Comparison of ENCODE assay signal across 1 cellular context in the genomic region with DNA sequence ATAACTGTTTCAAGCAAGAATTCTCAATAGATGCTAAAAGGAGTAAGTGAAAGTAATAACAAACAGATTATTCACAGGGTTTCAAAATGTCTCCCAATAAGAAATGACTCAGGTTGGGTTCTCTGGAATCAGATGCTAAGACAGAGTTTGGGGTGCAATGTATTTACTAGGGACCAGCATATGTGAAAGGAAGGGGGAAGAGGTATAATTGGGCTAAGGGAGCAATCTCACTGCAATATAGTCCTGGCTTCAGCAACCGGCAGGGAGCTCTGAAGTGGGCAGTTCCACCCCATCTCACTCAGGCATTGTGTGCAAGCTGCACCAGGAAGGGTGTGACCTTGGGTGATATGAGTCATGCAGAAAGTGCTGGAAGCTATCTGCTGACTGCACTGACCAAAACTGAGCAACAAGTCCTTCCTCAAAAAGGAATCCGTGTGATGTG.
A peak's percentile ranks its signal among the peaks of the same experiment; 100 is the strongest.
TF ChIP-seq lines count a peak whose summit lies in the region.

No MANE protein-coding gene starts in this region.

TF ChIP-seq in K562, 482 proteins besides CTCF, POLR2A, EP300 and RAD21 (continued from another document):
- TF ChIP-seq ZNF512 (tag; IDR thresholded peaks at IDR 0.05) (no peak), TRIM24 (IDR thresholded peaks at IDR 0.05) (0 out of 4 replicates have a peak, but pooled peaks of 1 of the 2 experiments have one; percentile 48)
